In genomic region chr11:71929491-71929890, GRCh38 we compare ENCODE assay signal across 9 cellular contexts. TPM values are rescaled to one million over a fixed set of nuclear protein-coding genes. Genes with fewer than 3 reads are reported as not detected.
DNase-seq lines count a peak whose midpoint lies in the region; TF ChIP-seq lines count a peak whose summit lies in the region.
"Had no signal": no experiment of that assay in that cellular context is flagged by ENCODE, and none has a peak within 500 bp of the region (broad histone marks: within the 10 kb centered on the region; RNA-seq: fewer than 3 reads in every experiment).

No MANE protein-coding gene starts in this region.

- H3F3A ChIP-seq in SU-DHL-6 (ENCODE audit: insufficient read depth) = 0 out of 2 replicates have a peak, but pooled peaks cover 3% of the 10 kb centered on the region

- H3K4me3 ChIP-seq in GM12864 (ENCODE audit: low read depth, low read length) (peak overlapping the region; percentile 89), SU-DHL-6 (ENCODE audit: insufficient read depth, low read length, poor library complexity, severe bottlenecking) (peak overlapping the region; percentile 82), fibroblast of the aortic adventitia (ENCODE audit: low read depth, low read length) (peak overlapping the region; percentile 99), retinal pigment epithelial cell (ENCODE audit: low read length) (peak overlapping the region; percentile 86)

- no peaks in the 10 kb centered on the region for H4K20me1 ChIP-seq in SU-DHL-6 (ENCODE audit: low read depth, low read length)

- DNase-seq in GM12864 (ENCODE audit: low read depth) (no peak), fibroblast of the aortic adventitia (ENCODE audit: low read depth) (no peak), retinal pigment epithelial cell (ENCODE audit: low read depth) (no peak), SHP77 (lab: John Stamatoyannopoulos, UW) (no peak), hepatic stellate cell (ENCODE audit: low spot score) (no peak), midbrain (lab: John Stamatoyannopoulos, UW) (no peak), KBM-7 (no peak)

- H2AFZ ChIP-seq in SU-DHL-6 (ENCODE audit: low read depth, low read length, severe bottlenecking) = no peak overlapping the region

- peak overlapping the region; percentile 82 for H3K9ac ChIP-seq in SU-DHL-6 (ENCODE audit: low read length)

- in situ Hi-C loops in KBM-7 (cut with MboI; ENCODE audit: low pct_unique_long_range_greater_than_20kb, low sequenced_read_pairs) = no loop called here

- no peaks in the 10 kb centered on the region for H3K36me3 ChIP-seq in SU-DHL-6 (ENCODE audit: low read length)

- H3K27ac ChIP-seq in SU-DHL-6 (ENCODE audit: low read depth, low read length) = no peak overlapping the region

- TF ChIP-seq CTCF in GM12864 (IDR thresholded peaks at IDR 0.05; ENCODE audit: low read depth, low read length, missing control alignments) (no peak), SU-DHL-6 (IDR thresholded peaks at IDR 0.05; ENCODE audit: insufficient read depth, low read length, poor library complexity, severe bottlenecking) (no peak), fibroblast of the aortic adventitia (IDR thresholded peaks at IDR 0.05; ENCODE audit: insufficient read depth, low read length) (no peak), retinal pigment epithelial cell (conservative IDR thresholded peaks at IDR 0.05; ENCODE audit: low read depth, low read length) (no peak)

- H3K9me2 ChIP-seq in SU-DHL-6 (replicated peaks; ENCODE audit: insufficient read depth, low read length) = no peaks in the 10 kb centered on the region

- H3K9me3 ChIP-seq in SU-DHL-6 (ENCODE audit: insufficient read depth, low read length) = no peaks in the 10 kb centered on the region

- peak overlapping the region; percentile 98 for H3K4me2 ChIP-seq in SU-DHL-6 (ENCODE audit: low read depth, low read length, poor library complexity, severe bottlenecking)

- peaks cover 67% of the 10 kb centered on the region for H3K79me2 ChIP-seq in SU-DHL-6 (ENCODE audit: insufficient read depth, low read length)

- H3K27me3 ChIP-seq in SU-DHL-6 (ENCODE audit: low read length) = no peaks in the 10 kb centered on the region

RNA-seq across cellular contexts. Expression of gene RNF121, which starts 0.6 kb away (rescaled TPM):
- 13.0 and 22.9 TPM in 2 replicates for total RNA-seq in fibroblast of the aortic adventitia (ENCODE audit: low replicate concordance)

RNA-seq across cellular contexts. Expression of gene XNDC1N, which starts 1.1 kb away (rescaled TPM):
- total RNA-seq in fibroblast of the aortic adventitia (ENCODE audit: low replicate concordance) = 3.5 and 13.0 TPM in 2 replicates

RNA-seq across cellular contexts. Expression of gene DEFB131B, which starts 51.2 kb away (rescaled TPM):
- not detected in 2 replicates for total RNA-seq in fibroblast of the aortic adventitia (ENCODE audit: low replicate concordance)
- total RNA-seq: renal cortical epithelial cell had no signal
